Comparison of ENCODE assay signal across 8 cellular contexts in genomic region chr6:53718597-53719460, GRCh38. TPM values are rescaled to one million over a fixed set of nuclear protein-coding genes. Genes with fewer than 3 reads are reported as not detected.
DNase-seq lines count a peak whose midpoint lies in the region; ATAC-seq, FAIRE-seq and TF ChIP-seq lines count a peak whose summit lies in the region.

No MANE protein-coding gene starts in this region.

- H3K27me3 Mint-ChIP-seq in CD4-positive, CD25-positive, alpha-beta regulatory T cell, result peaks cover 38% of the 10 kb centered on the region

- peak; percentile 55 for FAIRE-seq in urothelium cell line (lab: Jason Lieb, UNC)

- no peaks in the 10 kb centered on the region for H3K36me3 Mint-ChIP-seq in CD4-positive, CD25-positive, alpha-beta regulatory T cell

- intact Hi-C loops in dorsolateral prefrontal cortex (cut with DNase I), result loop anchor here in 1 of 2 donors (10.0 kb wide), 1 partner anchor 64 kb away; no protein-coding TSS in a partner anchor

- H3K27ac Mint-ChIP-seq in CD4-positive, CD25-positive, alpha-beta regulatory T cell, result peak overlapping the region in 1 of 3 donors; percentile 6

- H3K36me3 ChIP-seq in CD4-positive, CD25-positive, alpha-beta regulatory T cell (ENCODE audit: control insufficient read depth, insufficient read depth, low read length), result no peaks in the 10 kb centered on the region
- no peaks in the 10 kb centered on the region for H3K36me3 ChIP-seq in lung (ENCODE audit: control insufficient read depth in 2 of 2, insufficient read depth in 2 of 2, low read length in 2 of 2)

- H3K4me1 ChIP-seq in CD4-positive, CD25-positive, alpha-beta regulatory T cell (ENCODE audit: control insufficient read depth, insufficient read depth, low read length, poor library complexity, severe bottlenecking), result no peaks in the 10 kb centered on the region
- H3K4me1 ChIP-seq in lung (ENCODE audit: control insufficient read depth in 2 of 2, insufficient read depth in 2 of 2, low read length in 2 of 2), result no peaks in the 10 kb centered on the region

- WGBS in lung, 2 donors, result 43 to 48% methylated on average over 9 of the region's 9 CpGs

- no peak overlapping the region for H3K27ac ChIP-seq in CD4-positive, CD25-positive, alpha-beta regulatory T cell (ENCODE audit: insufficient read depth, low read length, poor library complexity, severe bottlenecking)
- H3K27ac ChIP-seq in dorsolateral prefrontal cortex, result no peak overlapping the region
- no peak overlapping the region for H3K27ac ChIP-seq in lung (ENCODE audit: low read depth in 1 of 2, low read length in 1 of 2)

- ATAC-seq in CD4-positive, CD25-positive, alpha-beta regulatory T cell (ENCODE audit: low read depth in 2 of 2), result peak; percentile 71 to 82
- peak; percentile 98 for ATAC-seq in GM18508 (IDR thresholded peaks at IDR 0.05; ENCODE audit: insufficient read depth, unreplicated experiment)
- peak; percentile 88 for ATAC-seq in HG02840 (IDR thresholded peaks at IDR 0.05; ENCODE audit: low FRiP score, unreplicated experiment)
- ATAC-seq in lung (ENCODE audit: insufficient read depth, low FRiP score), result peak; percentile 78

- peak; percentile 5 to 76 (median 29) for DNase-seq in CD4-positive, CD25-positive, alpha-beta regulatory T cell
- DNase-seq in NCI-H1048 (lab: John Stamatoyannopoulos, UW) (peak; percentile 60), SK-N-DZ (ENCODE audit: low spot score) (peak; percentile 51), dorsolateral prefrontal cortex (peak in 3 of 10 donors; percentile 15 to 42 (median 37)), lung (ENCODE audit: low spot score) (peak; percentile 52), urothelium cell line (ENCODE audit: low spot score) (peak; percentile 65)

- no peaks in the 10 kb centered on the region for H3K9me3 Mint-ChIP-seq in CD4-positive, CD25-positive, alpha-beta regulatory T cell

- H3K4me3 ChIP-seq in CD4-positive, CD25-positive, alpha-beta regulatory T cell (ENCODE audit: low read depth, low read length), result no peak overlapping the region
- peak overlapping the region in 3 of 59 donors; percentile 14 to 28 (median 24) for H3K4me3 ChIP-seq in dorsolateral prefrontal cortex
- no peak overlapping the region for H3K4me3 ChIP-seq in lung

- peak; percentile 64 to 91 (median 80) for TF ChIP-seq CTCF in dorsolateral prefrontal cortex (IDR thresholded peaks at IDR 0.05 in 54 of 56, conservative IDR thresholded peaks at IDR 0.05 in 2 of 56; ENCODE audit: low read depth in 1 of 56, partially characterized antibody in 56 of 56)
- TF ChIP-seq CTCF in lung (IDR thresholded peaks at IDR 0.05; ENCODE audit: control extremely low read depth, extremely low read depth), result peak; percentile 40

- peaks cover 16% of the 10 kb centered on the region for H3K27me3 ChIP-seq in CD4-positive, CD25-positive, alpha-beta regulatory T cell (ENCODE audit: control insufficient read depth, insufficient read depth, low read length)
- peaks cover 0 to 4% (median 0%) of the 10 kb centered on the region in 45 donors for H3K27me3 ChIP-seq in dorsolateral prefrontal cortex
- no peaks in the 10 kb centered on the region for H3K27me3 ChIP-seq in lung (ENCODE audit: control insufficient read depth, insufficient read depth)

- H3K4me3 Mint-ChIP-seq in CD4-positive, CD25-positive, alpha-beta regulatory T cell, result no peak overlapping the region

- H3K9me3 ChIP-seq in CD4-positive, CD25-positive, alpha-beta regulatory T cell (ENCODE audit: control insufficient read depth in 2 of 2, low read length in 2 of 2), result no peaks in the 10 kb centered on the region
- H3K9me3 ChIP-seq in lung (ENCODE audit: control insufficient read depth in 2 of 2, insufficient read depth in 1 of 2, low read length in 1 of 2), result no peaks in the 10 kb centered on the region

- H3K4me1 Mint-ChIP-seq in CD4-positive, CD25-positive, alpha-beta regulatory T cell, result peaks cover 2 to 6% (median 4%) of the 10 kb centered on the region in 4 donors

RNA-seq across cellular contexts. Expression of gene KLHL31, which starts 53.3 kb away (rescaled TPM):
- total RNA-seq in CD4-positive, CD25-positive, alpha-beta regulatory T cell, result not detected
- not detected for polyA plus RNA-seq in CD4-positive, CD25-positive, alpha-beta regulatory T cell
- polyA plus RNA-seq in SK-N-DZ (2014; cell fraction: cytosol; rRNA removed), result 0.13 and 0.17 TPM in 2 replicates
- polyA plus RNA-seq in SK-N-DZ (2014; cell fraction: nucleus; rRNA removed), result 0.21 and 0.83 TPM in 2 replicates
- 1 to 10 TPM in 1 of 120 experiments, under 1 TPM in 115, not detected in 4; 0.08 to 1.1 (median 0.33) TPM for total RNA-seq in dorsolateral prefrontal cortex
- total RNA-seq in lung, result 1 to 10 TPM in 1 of 2 donors, under 1 TPM in 1; 0.28 to 2.5 TPM
- polyA plus RNA-seq in lung, result under 1 TPM; 0.07 to 0.28 TPM
